ENCODE assay signal across 8 cellular contexts in genomic region chr7:87600130-87601124, GRCh38. TPM values are rescaled to one million over a fixed set of nuclear protein-coding genes. Genes with fewer than 3 reads are reported as not detected.
A peak's percentile ranks its signal among the peaks of the same experiment; 100 is the strongest.
DNase-seq lines count a peak whose midpoint lies in the region; ATAC-seq, FAIRE-seq and TF ChIP-seq lines count a peak whose summit lies in the region.

ABCB1 (minus strand) TSS chr7:87600884; CDS start chr7:87600184, 700 bp downstream.

- WGBS in esophagus, 2 donors: 1 to 2% methylated on average over 61 of the region's 61 CpGs

- peak; percentile 74 for FAIRE-seq in GM12892 (lab: Jason Lieb, UNC)

- 0 out of 2 replicates have a peak, but pooled peaks have one; percentile 39 for TF ChIP-seq POLR2A in GM12892 (IDR thresholded peaks at IDR 0.05; ENCODE audit: low read depth, low read length)

- H3K4me3 ChIP-seq in HAP-1 (peak within 1 kb of the TSS; percentile 41), esophagus (ENCODE audit: low read depth in 1 of 2, low read length in 2 of 2) (peak within 1 kb of the TSS; percentile 33 to 38), mucosa of descending colon (peak within 1 kb of the TSS; percentile 20)

- ATAC-seq in mucosa of descending colon: peak; percentile 97

- H3K27ac ChIP-seq in esophagus (ENCODE audit: low read depth in 2 of 2, low read length in 1 of 2): peak within 1 kb of the TSS in 1 of 2 donors; percentile 5

- H3K4me1 ChIP-seq in HAP-1: no peaks in the 10 kb centered on the region
- peaks cover 0 to 3% of the 10 kb centered on the region in 2 donors for H3K4me1 ChIP-seq in esophagus (ENCODE audit: control insufficient read depth in 2 of 2, insufficient read depth in 2 of 2, low read length in 1 of 2)
- H3K4me1 ChIP-seq in mucosa of descending colon (ENCODE audit: low read depth): peaks cover 3% of the 10 kb centered on the region

- H3K9me3 ChIP-seq in HAP-1 (no peaks in the 10 kb centered on the region), esophagus (ENCODE audit: control insufficient read depth in 2 of 2, insufficient read depth in 1 of 2, low read depth in 1 of 2, low read length in 1 of 2) (no peaks in the 10 kb centered on the region), mucosa of descending colon (no peaks in the 10 kb centered on the region)

- DNase-seq in GM12892 (ENCODE audit: insufficient read length): peak; percentile 28
- DNase-seq in HAP-1 (ENCODE audit: low spot score in 2 of 2): peak; percentile 72 to 81
- peak; percentile 5 for DNase-seq in NCI-H2029 treated with DMSO at 0.1 percent for 48 hours (lab: John Stamatoyannopoulos, UW)
- peak; percentile 62 for DNase-seq in activated CD8-positive, alpha-beta memory T cell treated with anti-CD3 and anti-CD28 coated beads, Interleukin-2, amount 50 U/mL, for 4 hours
- DNase-seq in mucosa of descending colon: peak; percentile 82 to 86 (median 83)
- DNase-seq in stimulated activated CD8-positive, alpha-beta memory T cell treated with anti-CD3 and anti-CD28 coated beads, Interleukin-7, amount 100 ng/mL, for 48 hours (ENCODE audit: extremely low read depth in 1 of 2, low read depth in 1 of 2): peak; percentile 10 to 25
- DNase-seq in SKM-1 treated with dmso at 0.1 percent for 144 hours (lab: John Stamatoyannopoulos, UW; ENCODE audit: unreplicated experiment): no peak

- in situ Hi-C loops in HAP-1 (cut with MboI; ENCODE audit: low sequenced_read_pairs): no loop called here

- intact Hi-C loops in mucosa of descending colon (cut with DNase I, micrococcal nuclease): no loop called here

- no peaks in the 10 kb centered on the region for H3K36me3 ChIP-seq in HAP-1 (replicated peaks)
- no peaks in the 10 kb centered on the region for H3K36me3 ChIP-seq in esophagus (ENCODE audit: control insufficient read depth in 2 of 2, insufficient read depth in 2 of 2, low read length in 1 of 2)
- H3K36me3 ChIP-seq in mucosa of descending colon (ENCODE audit: low read depth): no peaks in the 10 kb centered on the region

- no peaks in the 10 kb centered on the region for H3K27me3 ChIP-seq in HAP-1 (ENCODE audit: low read depth)
- no peaks in the 10 kb centered on the region for H3K27me3 ChIP-seq in esophagus (ENCODE audit: control insufficient read depth in 1 of 2, insufficient read depth in 2 of 2, low read length in 2 of 2)

- no peak for TF ChIP-seq CTCF in mucosa of descending colon (IDR thresholded peaks at IDR 0.05)

RNA-seq across cellular contexts. Expression of gene ABCB1, which starts in this region (rescaled TPM):
- 1.1 TPM for polyA plus RNA-seq in GM12892 (2012; ENCODE audit: missing spikeins)
- polyA plus RNA-seq in esophagus: 1 to 10 TPM; 1.6 to 1.7 TPM
- total RNA-seq in mucosa of descending colon: 100 to 1,000 TPM in 1 of 3 donors, 10 to 100 TPM in 2; 76.5 to 226 (median 90.6) TPM
